Comparison of ENCODE assay signal across 19 cellular contexts in the genomic region with DNA sequence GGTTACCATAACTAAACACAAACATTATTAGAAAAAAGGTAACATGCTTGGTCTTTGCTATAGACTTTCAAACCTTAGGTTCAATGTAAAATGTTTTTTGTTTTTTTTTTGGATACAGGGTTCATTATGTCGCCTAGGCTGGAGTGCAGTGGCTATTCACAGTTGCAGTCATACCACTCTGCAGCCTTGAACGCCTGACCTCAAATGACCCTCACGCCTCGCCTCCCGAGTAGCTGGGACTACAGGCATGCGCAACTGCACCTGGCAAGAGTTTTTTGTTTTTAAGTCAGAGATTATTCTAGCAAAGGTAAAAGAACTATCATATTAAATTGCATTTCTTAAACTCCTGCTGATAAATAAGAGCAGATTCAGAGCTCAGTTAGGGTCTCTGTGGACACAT. TPM values are rescaled to one million over a fixed set of nuclear protein-coding genes. Genes with fewer than 3 reads are reported as not detected.
DNase-seq lines count a peak whose midpoint lies in the region; FAIRE-seq and TF ChIP-seq lines count a peak whose summit lies in the region.
"Had no signal": no experiment of that assay in that cellular context is flagged by ENCODE, and none has a peak within 500 bp of the region (broad histone marks: within the 10 kb centered on the region; RNA-seq: fewer than 3 reads in every experiment).

No MANE protein-coding gene starts in this region.

- in situ Hi-C loops in brain microvascular endothelial cell (cut with HindIII; ENCODE audit: low pct_ligation_motif_present, low sequenced_read_pairs) = no loop called here

- TF ChIP-seq CTCF in endothelial cell of umbilical vein (IDR thresholded peaks at IDR 0.05; ENCODE audit: extremely low read depth in 1 of 2, insufficient read depth in 1 of 2, low read depth in 1 of 2, low read length in 2 of 2) (no peak), nephron progenitor cell (IDR thresholded peaks at IDR 0.05) (no peak), thyroid gland (IDR thresholded peaks at IDR 0.05) (no peak), brain microvascular endothelial cell (IDR thresholded peaks at IDR 0.05; ENCODE audit: low read depth, low read length, missing control alignments) (no peak)

- intact Hi-C loops in endothelial cell of umbilical vein (cut with micrococcal nuclease) = no loop called here
- intact Hi-C loops in thyroid gland (cut with DNase I) = no loop called here

- H3K27me3 Mint-ChIP-seq in nephron progenitor cell (ENCODE audit: low read depth, poor library complexity) = no peaks in the 10 kb centered on the region

- H4K20me1 ChIP-seq in endothelial cell of umbilical vein (replicated peaks; ENCODE audit: control insufficient read depth, extremely low read depth, insufficient read depth, low read length) = no peaks in the 10 kb centered on the region

- POLR2A ChIA-PET in endothelial cell of umbilical vein (lab: Charles Lee) = no interaction called here

- no peak overlapping the region for H3K4me3 ChIP-seq in endothelial cell of umbilical vein (replicated peaks in 1 of 3; ENCODE audit: insufficient read depth in 1 of 3, low read depth in 1 of 3, low read length in 3 of 3)
- H3K4me3 ChIP-seq in thyroid gland (replicated peaks in 1 of 3) = no peak overlapping the region
- H3K4me3 ChIP-seq in brain microvascular endothelial cell (ENCODE audit: low read depth, low read length) = no peak overlapping the region
- H3K4me3 ChIP-seq: MG63 had no signal

- H3K4me1 Mint-ChIP-seq in nephron progenitor cell = peaks cover 33% of the 10 kb centered on the region
- H3K4me1 Mint-ChIP-seq: CD4-positive, CD25-positive, alpha-beta regulatory T cell had no signal

- no peak overlapping the region for H3K4me3 Mint-ChIP-seq in nephron progenitor cell
- H3K4me3 Mint-ChIP-seq: CD4-positive, CD25-positive, alpha-beta regulatory T cell had no signal

- H3K4me1 ChIP-seq in endothelial cell of umbilical vein (ENCODE audit: control insufficient read depth, extremely low read depth, insufficient read depth, low read length) = no peaks in the 10 kb centered on the region
- peaks cover 0 to 6% of the 10 kb centered on the region in 2 donors for H3K4me1 ChIP-seq in thyroid gland

- dilution Hi-C loops in endothelial cell of umbilical vein (cut with MboI; ENCODE audit: extremely low pct_ligation_motif_present, low sequenced_read_pairs) = no loop called here

- 59 to 72% methylated on average over 6 of the region's 6 CpGs for WGBS in thyroid gland, 2 donors

- H3K9me1 ChIP-seq in endothelial cell of umbilical vein (replicated peaks; ENCODE audit: control insufficient read depth, extremely low read depth, insufficient read depth, low read length) = no peaks in the 10 kb centered on the region

- CTCF ChIA-PET in endothelial cell of umbilical vein (lab: Charles Lee) = interaction anchor here (0.6 to 2.7 kb wide), 8 partner anchors 11 to 55 kb away, joined by 3 to 9 read pairs (median 4); no protein-coding TSS in a partner anchor

- H3K9me3 ChIP-seq in endothelial cell of umbilical vein (replicated peaks; ENCODE audit: control insufficient read depth, insufficient read depth, low read length) = no peaks in the 10 kb centered on the region
- H3K9me3 ChIP-seq in thyroid gland = no peaks in the 10 kb centered on the region
- H3K9me3 ChIP-seq: Caco-2, MG63 had no signal

- H3K9me3 Mint-ChIP-seq in nephron progenitor cell = peaks cover 12% of the 10 kb centered on the region
- H3K9me3 Mint-ChIP-seq: CD4-positive, CD25-positive, alpha-beta regulatory T cell had no signal

- peak overlapping the region; percentile 61 for H3K27ac Mint-ChIP-seq in nephron progenitor cell
- H3K27ac Mint-ChIP-seq: CD4-positive, CD25-positive, alpha-beta regulatory T cell had no signal

- no peak for TF ChIP-seq POLR2A in endothelial cell of umbilical vein (IDR thresholded peaks at IDR 0.05; ENCODE audit: low read depth, low read length)
- TF ChIP-seq POLR2A in thyroid gland (IDR thresholded peaks at IDR 0.05) = no peak

- no peak overlapping the region for H2AFZ ChIP-seq in endothelial cell of umbilical vein (ENCODE audit: low read depth, low read length)

- H3K79me2 ChIP-seq in endothelial cell of umbilical vein (ENCODE audit: control insufficient read depth, insufficient read depth, low read length) = no peaks in the 10 kb centered on the region

- DNase-seq in endothelial cell of umbilical vein (ENCODE audit: low read depth, low spot score) (no peak), left kidney (ENCODE audit: low read depth, low spot score) (peak; percentile 42), nephron progenitor cell (peak; percentile 36), thyroid gland (peak; percentile 34 to 49), NOMO-1 treated with dmso at 0.1 percent for 144 hours (lab: John Stamatoyannopoulos, UW; ENCODE audit: unreplicated experiment) (no peak), brain microvascular endothelial cell (no peak)
- DNase-seq in activated CD4-positive, CD25-positive, alpha-beta regulatory T cell treated with anti-CD3 and anti-CD28 coated beads, Interleukin-2, amount 50 U/mL, for 72 hours = no peak
- DNase-seq: Caco-2; CD4-positive, CD25-positive, alpha-beta regulatory T cell; DMS53; H7; MG63; NCI-H1092 treated with DMSO at 0.1 percent for 48 hours; NCI-H1694 treated with DMSO at 0.1 percent for 48 hours; NCI-H2107; NCI-H226; NCI-H524 treated with DMSO at 0.1 percent for 48 hours had no signal

- peaks cover 4% of the 10 kb centered on the region in 2 experiments for H3K27me3 ChIP-seq in endothelial cell of umbilical vein (ENCODE audit: control insufficient read depth in 2 of 2, insufficient read depth in 2 of 2, low read length in 2 of 2)
- no peaks in the 10 kb centered on the region for H3K27me3 ChIP-seq in thyroid gland
- no peaks in the 10 kb centered on the region for H3K27me3 ChIP-seq in brain microvascular endothelial cell (replicated peaks)
- H3K27me3 ChIP-seq: MG63 had no signal

- H3K36me3 Mint-ChIP-seq in nephron progenitor cell (ENCODE audit: low read depth) = peaks cover 46% of the 10 kb centered on the region
- H3K36me3 Mint-ChIP-seq: CD4-positive, CD25-positive, alpha-beta regulatory T cell had no signal

- H3K4me2 ChIP-seq in endothelial cell of umbilical vein (ENCODE audit: insufficient read depth, low read length) = no peak overlapping the region

- no peak overlapping the region for H3K27ac ChIP-seq in endothelial cell of umbilical vein (ENCODE audit: insufficient read depth, low read depth, low read length)
- H3K27ac ChIP-seq in thyroid gland = no peak overlapping the region
- H3K27ac ChIP-seq in brain microvascular endothelial cell = no peak overlapping the region

- BruUV-seq in endothelial cell of umbilical vein (replicated peaks; lab: Mats Ljungman, UMichigan) = no TSS peak

- FAIRE-seq in endothelial cell of umbilical vein (lab: Jason Lieb, UNC) = peak; percentile 66

- H3K36me3 ChIP-seq in endothelial cell of umbilical vein (ENCODE audit: control insufficient read depth in 2 of 2, extremely low read depth in 1 of 2, insufficient read depth in 2 of 2, low read length in 2 of 2) (no peaks in the 10 kb centered on the region), thyroid gland (no peaks in the 10 kb centered on the region), brain microvascular endothelial cell (replicated peaks) (no peaks in the 10 kb centered on the region)
- H3K36me3 ChIP-seq: MG63 had no signal

- H3K9ac ChIP-seq in endothelial cell of umbilical vein (replicated peaks; ENCODE audit: extremely low read depth, insufficient read depth, low read length) = no peak overlapping the region

TF ChIP-seq in endothelial cell of umbilical vein, 7 proteins besides CTCF, POLR2A, EP300 and RAD21:
- TF ChIP-seq FOS (IDR thresholded peaks at IDR 0.05; ENCODE audit: borderline replicate concordance, insufficient read depth, low read length) (no peak), GATA2 (IDR thresholded peaks at IDR 0.05; ENCODE audit: insufficient read depth, insufficient read length, low read depth, low read length) (no peak), JUN (IDR thresholded peaks at IDR 0.05; ENCODE audit: borderline replicate concordance, insufficient read depth, insufficient read length, low read depth) (no peak), MYC (IDR thresholded peaks at IDR 0.05; ENCODE audit: low read depth, low read length) (no peak), EZH2 (IDR thresholded peaks at IDR 0.05; ENCODE audit: borderline replicate concordance, low read depth, low read length, severe bottlenecking) (no peak), POLR2AphosphoS5 (IDR thresholded peaks at IDR 0.05; ENCODE audit: insufficient read depth, low read depth, low read length) (no peak)
- TF ChIP-seq, protein P1, sequence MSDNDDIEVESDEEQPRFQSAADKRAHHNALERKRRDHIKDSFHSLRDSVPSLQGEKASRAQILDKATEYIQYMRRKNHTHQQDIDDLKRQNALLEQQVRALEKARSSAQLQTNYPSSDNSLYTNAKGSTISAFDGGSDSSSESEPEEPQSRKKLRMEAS (IDR thresholded peaks at IDR 0.05; ENCODE audit: insufficient read depth, insufficient read length) = no peak

RNA-seq across cellular contexts. Expression of gene NR5A1, which starts 55.1 kb away (rescaled TPM):
- total RNA-seq in endothelial cell of umbilical vein (not detected in 2 replicates), thyroid gland (under 1 TPM in 1 of 4 donors, not detected in 3; 0.40 TPM)
- polyA plus RNA-seq in endothelial cell of umbilical vein = not detected in 2 replicates
- not detected in 2 replicates for polyA plus RNA-seq in endothelial cell of umbilical vein (2011; cell fraction: cytosol; rRNA removed)
- polyA plus RNA-seq in endothelial cell of umbilical vein (2011; cell fraction: nucleus; rRNA removed) = not detected in 2 replicates
- not detected in 2 replicates for polyA plus RNA-seq in endothelial cell of umbilical vein (2012)
- not detected in 2 replicates for polyA minus RNA-seq in endothelial cell of umbilical vein
- polyA minus RNA-seq in endothelial cell of umbilical vein (2011; cell fraction: cytosol; rRNA and poly(A)+ RNA removed) = not detected
- polyA minus RNA-seq in endothelial cell of umbilical vein (2011; cell fraction: nucleus; rRNA and poly(A)+ RNA removed) = not detected in 2 replicates
- total RNA-seq: CD4-positive, CD25-positive, alpha-beta regulatory T cell; OCI-LY7; RPMI7951 had no signal
- polyA plus RNA-seq: CD4-positive, CD25-positive, alpha-beta regulatory T cell had no signal

Comparison
In these comparisons a context has a peak if more than half of its experiments do, and no peak if none do; other contexts are left out.
1. DNase-seq: peak in left kidney (single experiment), nephron progenitor cell (single experiment) and thyroid gland (2 of 2); none in endothelial cell of umbilical vein (single experiment), NOMO-1 treated with dmso at 0.1 percent for 144 hours (single experiment), brain microvascular endothelial cell (single experiment) and activated CD4-positive, CD25-positive, alpha-beta regulatory T cell treated with anti-CD3 and anti-CD28 coated beads, Interleukin-2, amount 50 U/mL, for 72 hours (single experiment).